ENCODE assay signal across 16 cellular contexts in genomic region chr6:168906251-168906845, GRCh38.
"Had no signal": no experiment of that assay in that cellular context is flagged by ENCODE, and none has a peak within 500 bp of the region (broad histone marks: within the 10 kb centered on the region; RNA-seq: fewer than 3 reads in every experiment).

No MANE protein-coding gene starts in this region.

- H3K27ac Mint-ChIP-seq: activated CD4-positive, alpha-beta memory T cell treated with anti-CD3 and anti-CD28 coated beads, Interleukin-2, amount 10 ng/mL, durations not matched to agents 7 days and 5 days; activated CD4-positive, alpha-beta T cell treated with anti-CD3 and anti-CD28 coated beads for 36 hours; stimulated activated naive CD8-positive, alpha-beta T cell treated with anti-CD3 and anti-CD28 coated beads, Interleukin-15, Interleukin-2, amounts not matched to agents 100 ng/mL and 50 ng/mL, for 24 hours had no signal

- H3K27me3 ChIP-seq: gastrocnemius medialis, testis, uterus had no signal

- H3K4me3 Mint-ChIP-seq: activated CD4-positive, alpha-beta memory T cell treated with anti-CD3 and anti-CD28 coated beads, Interleukin-2, amount 10 ng/mL, durations not matched to agents 7 days and 5 days; activated CD4-positive, alpha-beta T cell treated with anti-CD3 and anti-CD28 coated beads for 36 hours; natural killer cell treated with Interleukin-12 subunit alpha and Interleukin-12 subunit beta and Interleukin-15 and Interleukin-18, amount 100 ng/mL, for 72 hours; stimulated activated naive CD8-positive, alpha-beta T cell treated with anti-CD3 and anti-CD28 coated beads, Interleukin-15, Interleukin-2, amounts not matched to agents 100 ng/mL and 50 ng/mL, for 24 hours had no signal

- H3K36me3 Mint-ChIP-seq: natural killer cell treated with Interleukin-12 subunit alpha and Interleukin-12 subunit beta and Interleukin-15 and Interleukin-18, amount 100 ng/mL, for 72 hours had no signal

- H3K27me3 Mint-ChIP-seq: activated CD4-positive, alpha-beta memory T cell treated with anti-CD3 and anti-CD28 coated beads, Interleukin-2, amount 10 ng/mL, durations not matched to agents 7 days and 5 days; activated CD4-positive, alpha-beta T cell treated with anti-CD3 and anti-CD28 coated beads for 36 hours; stimulated activated naive CD8-positive, alpha-beta T cell treated with anti-CD3 and anti-CD28 coated beads, Interleukin-15, Interleukin-2, amounts not matched to agents 100 ng/mL and 50 ng/mL, for 24 hours had no signal

- H3K36me3 ChIP-seq: gastrocnemius medialis, uterus had no signal

- H3K27ac ChIP-seq: gastrocnemius medialis, testis, uterus, VCaP had no signal

- H3K4me1 Mint-ChIP-seq: activated CD4-positive, alpha-beta T cell treated with anti-CD3 and anti-CD28 coated beads for 36 hours had no signal

- H3K9me3 ChIP-seq: gastrocnemius medialis, testis, uterus had no signal

- H3K9me3 Mint-ChIP-seq: natural killer cell treated with Interleukin-12 subunit alpha and Interleukin-12 subunit beta and Interleukin-15 and Interleukin-18, amount 100 ng/mL, for 72 hours; stimulated activated naive CD8-positive, alpha-beta T cell treated with anti-CD3 and anti-CD28 coated beads, Interleukin-15, Interleukin-2, amounts not matched to agents 100 ng/mL and 50 ng/mL, for 24 hours had no signal

- DNase-seq: activated CD4-positive, alpha-beta memory T cell treated with anti-CD3 and anti-CD28 coated beads, Interleukin-2, amount 10 ng/mL, durations not matched to agents 7 days and 5 days; activated gamma-delta T cell; activated T-cell treated with anti-CD3 and anti-CD28 coated beads, Interleukin-2, amount 50 U/mL, for 48 hours; aorta; gastrocnemius medialis; nucleus accumbens; stimulated activated CD4-positive, alpha-beta T cell treated with anti-CD3 and anti-CD28 coated beads, Interleukin-2, amount 100 ng/mL, for 48 hours; stimulated activated CD8-positive, alpha-beta memory T cell treated with anti-CD3 and anti-CD28 coated beads, Interleukin-4, amount 100 ng/mL, for 48 hours; T-helper 1 cell; testis; uterus had no signal

- H3K4me1 ChIP-seq: testis, uterus had no signal

- H3K4me3 ChIP-seq: gastrocnemius medialis, testis, uterus had no signal

- ATAC-seq: sciatic nerve had no signal
